ENCODE assay signal across 9 cellular contexts in genomic region chr5:61450170-61450815, GRCh38.
DNase-seq lines count a peak whose midpoint lies in the region; ATAC-seq and TF ChIP-seq lines count a peak whose summit lies in the region.
"Had no signal": no experiment of that assay in that cellular context is flagged by ENCODE, and none has a peak within 500 bp of the region (broad histone marks: within the 10 kb centered on the region; RNA-seq: fewer than 3 reads in every experiment).

No MANE protein-coding gene starts in this region.

- peak overlapping the region; percentile 2 to 72 (median 36) for H3K27ac ChIP-seq in upper lobe of left lung
- H3K27ac ChIP-seq: BLaER1 had no signal

- H3K36me3 ChIP-seq in upper lobe of left lung = no peaks in the 10 kb centered on the region

- H3K4me1 ChIP-seq in upper lobe of left lung = peaks cover 12 to 23% (median 16%) of the 10 kb centered on the region in 4 donors
- H3K4me1 ChIP-seq: BLaER1 had no signal

- peak; percentile 6 for DNase-seq in NCI-H2171 treated with DMSO at 0.1 percent for 48 hours (lab: John Stamatoyannopoulos, UW)
- DNase-seq in NCI-H2171 (lab: John Stamatoyannopoulos, UW) = no peak
- DNase-seq in cerebellar cortex (ENCODE audit: low spot score) = peak; percentile 22
- no peak for DNase-seq in left colon
- no peak for DNase-seq in upper lobe of left lung
- DNase-seq in activated CD4-positive, CD25-positive, alpha-beta regulatory T cell treated with anti-CD3 and anti-CD28 coated beads, Interleukin-2, amount 50 U/mL, for 72 hours = no peak
- DNase-seq in stimulated activated naive CD4-positive, alpha-beta T cell treated with Interleukin-2 at 50 U/mL for 16 hours (lab: John Stamatoyannopoulos, UW) = no peak
- no peak for DNase-seq in cerebellum (ENCODE audit: low spot score)

- H3K4me3 ChIP-seq in upper lobe of left lung = no peak overlapping the region
- H3K4me3 ChIP-seq: BLaER1 had no signal

- no peak for TF ChIP-seq POLR2A in upper lobe of left lung (IDR thresholded peaks at IDR 0.05)

- ATAC-seq in left colon (peak; percentile 63), upper lobe of left lung (ENCODE audit: low FRiP score in 2 of 2) (peak in 1 of 2 donors; percentile 91)

- intact Hi-C loops in left colon (cut with DNase I, micrococcal nuclease) = no loop called here

- peaks cover 7 to 18% (median 9%) of the 10 kb centered on the region in 4 donors for H3K9me3 ChIP-seq in upper lobe of left lung

- WGBS in upper lobe of left lung, 2 donors = 53 to 62% methylated on average over 1 of the region's 1 CpG

- H3K27me3 ChIP-seq in upper lobe of left lung = no peaks in the 10 kb centered on the region
- H3K27me3 ChIP-seq: BLaER1 had no signal

- TF ChIP-seq CTCF in upper lobe of left lung (IDR thresholded peaks at IDR 0.05) = no peak

- peak in 1 of 4 donors; percentile 35 for TF ChIP-seq EP300 in upper lobe of left lung (IDR thresholded peaks at IDR 0.05)

Comparison
In these comparisons a context has a peak if more than half of its experiments do, and no peak if none do; other contexts are left out.
1. DNase-seq: peak in NCI-H2171 treated with DMSO at 0.1 percent for 48 hours (single experiment) and cerebellar cortex (single experiment); none in NCI-H2171 (single experiment), left colon (0 of 2), upper lobe of left lung (0 of 2), activated CD4-positive, CD25-positive, alpha-beta regulatory T cell treated with anti-CD3 and anti-CD28 coated beads, Interleukin-2, amount 50 U/mL, for 72 hours (single experiment), stimulated activated naive CD4-positive, alpha-beta T cell treated with Interleukin-2 at 50 U/mL for 16 hours (single experiment) and cerebellum (single experiment).